ENCODE assay signal across 23 cellular contexts in the genomic region with DNA sequence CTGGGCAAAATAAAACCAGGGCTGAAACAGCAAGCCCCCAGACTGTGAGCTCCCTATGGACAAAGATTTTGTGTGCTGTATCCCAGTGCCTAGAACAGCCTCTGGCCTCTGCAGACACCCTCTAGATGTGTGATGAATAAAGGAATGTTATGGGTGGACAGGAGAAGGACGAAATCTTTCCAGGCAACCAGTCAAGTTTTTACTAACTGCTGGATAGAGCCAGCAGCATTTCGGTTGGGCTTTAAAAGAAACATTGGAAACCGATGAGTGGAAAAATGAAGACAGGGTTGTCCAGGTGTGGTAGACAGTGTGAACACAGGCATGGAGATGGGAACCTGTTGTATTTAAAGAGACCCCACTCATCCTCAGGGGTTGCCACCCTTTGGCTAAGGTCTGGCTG. TPM values are rescaled to one million over a fixed set of nuclear protein-coding genes. Genes with fewer than 3 reads are reported as not detected.
DNase-seq lines count a peak whose midpoint lies in the region; ATAC-seq and TF ChIP-seq lines count a peak whose summit lies in the region.
"Had no signal": no experiment of that assay in that cellular context is flagged by ENCODE, and none has a peak within 500 bp of the region (broad histone marks: within the 10 kb centered on the region; RNA-seq: fewer than 3 reads in every experiment).

No MANE protein-coding gene starts in this region.

- TF ChIP-seq CTCF in RWPE1 (conservative IDR thresholded peaks at IDR 0.05; ENCODE audit: low read depth) (no peak), parathyroid adenoma (IDR thresholded peaks at IDR 0.05) (no peak), Calu3 (IDR thresholded peaks at IDR 0.05; ENCODE audit: unreplicated experiment) (no peak), spleen (IDR thresholded peaks at IDR 0.05 in 8 of 11, conservative IDR thresholded peaks at IDR 0.05 in 3 of 11) (no peak), endothelial cell (IDR thresholded peaks at IDR 0.05; ENCODE audit: unreplicated experiment) (no peak)

- no peak overlapping the region for H2AFZ ChIP-seq in parathyroid adenoma

- H3K27ac Mint-ChIP-seq in Calu3 (ENCODE audit: unreplicated experiment): no peak overlapping the region
- H3K27ac Mint-ChIP-seq in endothelial cell (ENCODE audit: unreplicated experiment): no peak overlapping the region
- H3K27ac Mint-ChIP-seq: CD4-positive, CD25-positive, alpha-beta regulatory T cell had no signal

- POLR2A ChIA-PET in RWPE1 (lab: Yijun Ruan, JAX; ENCODE audit: low non-redundant PET): interaction anchor here (0.6 kb wide), 1 partner anchor 29 kb away, joined by 3 read pairs; no protein-coding TSS in a partner anchor

- CTCF ChIA-PET in RWPE1 (lab: Yijun Ruan, JAX) (interaction anchor here (0.7 kb wide), 1 partner anchor 46 kb away, joined by 3 read pairs; no protein-coding TSS in a partner anchor), Calu3 (lab: Charles Lee) (no interaction called here)

- H3K36me3 ChIP-seq in parathyroid adenoma (ENCODE audit: control insufficient read depth, insufficient read depth, low read length) (no peaks in the 10 kb centered on the region), spleen (no peaks in the 10 kb centered on the region)

- H3K27ac ChIP-seq in RWPE1: peak overlapping the region; percentile 68
- H3K27ac ChIP-seq in epithelial cell of prostate: peak overlapping the region; percentile 67
- peak overlapping the region; percentile 97 for H3K27ac ChIP-seq in parathyroid adenoma
- H3K27ac ChIP-seq in spleen: no peak overlapping the region
- H3K27ac ChIP-seq: A549, KMS-11, SK-N-MC had no signal

- H3K4me3 Mint-ChIP-seq in Calu3 (ENCODE audit: low read depth, unreplicated experiment): no peak overlapping the region
- no peak overlapping the region for H3K4me3 Mint-ChIP-seq in endothelial cell (ENCODE audit: unreplicated experiment)
- H3K4me3 Mint-ChIP-seq: CD4-positive, CD25-positive, alpha-beta regulatory T cell had no signal

- peak overlapping the region; percentile 72 for H3K4me3 ChIP-seq in parathyroid adenoma (ENCODE audit: low read depth, low read length)
- H3K4me3 ChIP-seq in spleen: no peak overlapping the region
- H3K4me3 ChIP-seq: A549, SK-N-MC had no signal

- peaks cover 32% of the 10 kb centered on the region for H3K4me1 ChIP-seq in parathyroid adenoma
- peaks cover 0 to 25% (median 5%) of the 10 kb centered on the region in 6 donors for H3K4me1 ChIP-seq in spleen

- BruUV-seq in Calu3 (replicated peaks; lab: Mats Ljungman, UMichigan): no TSS peak

- TF ChIP-seq POLR2A in spleen (IDR thresholded peaks at IDR 0.05): no peak

- H3K9me3 Mint-ChIP-seq in Calu3 (ENCODE audit: low read depth, unreplicated experiment) (no peaks in the 10 kb centered on the region), endothelial cell (ENCODE audit: unreplicated experiment) (no peaks in the 10 kb centered on the region)

- no peak for ATAC-seq in left cardiac atrium
- ATAC-seq: A549 had no signal

- intact Hi-C loops in left cardiac atrium (cut with DNase I): no loop called here
- intact Hi-C loops in Calu3 (cut with micrococcal nuclease; ENCODE audit: unreplicated experiment): no loop called here
- intact Hi-C loops in spleen (cut with DNase I; ENCODE audit: low total_unique reads): no loop called here

- H3K9me3 ChIP-seq in parathyroid adenoma (ENCODE audit: control insufficient read depth, low read length): no peaks in the 10 kb centered on the region
- no peaks in the 10 kb centered on the region for H3K9me3 ChIP-seq in spleen
- H3K9me3 ChIP-seq: A549 had no signal

- H3K4me2 ChIP-seq in parathyroid adenoma (ENCODE audit: low read length): peak overlapping the region; percentile 56
- H3K4me2 ChIP-seq: A549, KMS-11 had no signal

- H3K27me3 ChIP-seq in parathyroid adenoma (ENCODE audit: control insufficient read depth, insufficient read depth, low read length) (no peaks in the 10 kb centered on the region), spleen (replicated peaks in 1 of 7) (peaks cover 0 to 40% (median 19%) of the 10 kb centered on the region in 7 donors)

- peaks cover 36% of the 10 kb centered on the region for H3K27me3 Mint-ChIP-seq in Calu3 (ENCODE audit: unreplicated experiment)
- H3K27me3 Mint-ChIP-seq in endothelial cell (ENCODE audit: unreplicated experiment): peaks cover 12% of the 10 kb centered on the region

- H3K9ac ChIP-seq in parathyroid adenoma: peak overlapping the region; percentile 92
- H3K9ac ChIP-seq: KMS-11 had no signal

- peaks cover 59% of the 10 kb centered on the region for H3K79me2 ChIP-seq in parathyroid adenoma

- 65 to 85% (median 85%) methylated on average over 3 of the region's 3 CpGs for whole genome bisulfite sequencing in spleen, 5 donors

- no peaks in the 10 kb centered on the region for H3K36me3 Mint-ChIP-seq in Calu3 (ENCODE audit: insufficient read depth, unreplicated experiment)
- H3K36me3 Mint-ChIP-seq in endothelial cell (ENCODE audit: low read depth, unreplicated experiment): peaks cover 3% of the 10 kb centered on the region
- H3K36me3 Mint-ChIP-seq: CD4-positive, CD25-positive, alpha-beta regulatory T cell had no signal

- H3K4me1 Mint-ChIP-seq in Calu3 (ENCODE audit: low read depth, unreplicated experiment) (no peaks in the 10 kb centered on the region), endothelial cell (ENCODE audit: unreplicated experiment) (peaks cover 12% of the 10 kb centered on the region)

- DNase-seq in GM03348 (ENCODE audit: low spot score): peak; percentile 31
- no peak for DNase-seq in RWPE1 (ENCODE audit: low spot score)
- DNase-seq in epithelial cell of prostate (ENCODE audit: low read depth, low spot score): no peak
- no peak for DNase-seq in left cardiac atrium
- DNase-seq in Calu3: no peak
- DNase-seq in spleen: no peak
- no peak for DNase-seq in endothelial cell (ENCODE audit: low spot score)
- DNase-seq: CD4-positive, CD25-positive, alpha-beta regulatory T cell; DMS 273 treated with DMSO at 0.1 percent for 48 hours; DND-41; IMR-90; NCI-H1105 treated with DMSO at 0.1 percent for 48 hours; NCI-H2081; NCI-H2171; NCI-H345; NCI-H524; NCI-H774; SHP77 treated with DMSO at 0.1 percent for 48 hours had no signal

RNA-seq across cellular contexts. Expression of a gene that starts 4.0 kb away (rescaled TPM):
- not detected for total RNA-seq in left cardiac atrium
- 0.17 and 0.24 TPM in 2 replicates for total RNA-seq in Calu3 (2022)
- total RNA-seq in spleen: not detected
- under 1 TPM in 2 of 3 donors, not detected in 1; 0.09 to 0.20 TPM for polyA plus RNA-seq in spleen
- 0.67 TPM for total RNA-seq in endothelial cell (ENCODE audit: unreplicated experiment)
- total RNA-seq: CD4-positive, CD25-positive, alpha-beta regulatory T cell; IMR-90 had no signal
- polyA plus RNA-seq: BJ, IMR-90 had no signal

Comparison
In these comparisons a context has a peak if more than half of its experiments do, and no peak if none do; other contexts are left out.
1. H3K27ac ChIP-seq: peak in RWPE1 (single experiment), epithelial cell of prostate (single experiment) and parathyroid adenoma (single experiment); none in spleen (0 of 8).